Comparison of ENCODE assay signal across 1 cellular context in the genomic region with DNA sequence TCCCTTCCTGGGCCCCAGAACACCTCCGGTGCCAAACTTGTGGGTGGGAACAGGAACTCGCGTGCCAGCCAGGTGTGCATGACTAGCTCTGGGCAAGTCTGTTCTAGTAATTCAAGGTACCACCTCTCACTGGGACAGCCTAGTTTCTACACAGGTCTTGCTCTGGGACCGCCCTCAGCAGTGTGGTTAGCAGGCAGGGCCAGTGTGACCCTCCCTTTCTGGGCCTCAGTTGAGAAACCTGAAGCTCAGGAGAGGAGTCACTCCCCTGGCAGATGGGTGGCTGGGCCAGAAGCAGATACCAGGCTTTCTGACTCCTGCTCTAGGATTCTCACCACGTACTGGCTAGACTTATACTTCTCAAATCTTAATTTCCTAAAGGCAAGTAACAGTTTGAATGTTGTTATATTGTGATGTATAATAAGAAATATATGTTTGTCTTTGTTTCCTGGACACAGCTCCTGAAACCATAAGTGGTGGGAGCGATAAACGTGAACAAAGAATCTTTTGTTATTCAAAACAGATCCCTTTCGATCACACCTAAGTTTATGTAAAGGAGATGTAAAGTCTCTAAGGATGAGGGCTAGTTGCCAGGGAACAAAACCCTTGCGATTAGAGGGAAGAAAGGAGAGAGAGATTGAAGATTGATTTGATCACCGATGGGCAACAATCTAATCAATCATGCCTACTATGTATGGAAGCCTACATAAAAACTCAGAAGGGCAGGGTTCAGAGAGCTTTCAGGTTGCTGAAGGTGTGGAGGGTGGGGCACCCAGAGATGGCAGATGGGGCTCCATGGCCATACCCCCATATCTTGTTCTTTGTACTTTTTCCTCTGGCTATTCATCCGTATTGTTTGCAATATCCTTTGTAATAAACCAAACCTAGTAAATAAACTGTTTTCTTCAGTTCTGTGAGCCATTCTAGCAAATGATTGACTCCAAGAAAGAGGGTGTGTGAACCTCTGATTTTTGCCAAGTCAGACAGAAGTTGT.
TF ChIP-seq lines count a peak whose summit lies in the region.

No MANE protein-coding gene starts in this region.

TF ChIP-seq in WTC11, 78 proteins besides CTCF, POLR2A, EP300 and RAD21 (continued from another document):
- TF ChIP-seq, protein P1, sequence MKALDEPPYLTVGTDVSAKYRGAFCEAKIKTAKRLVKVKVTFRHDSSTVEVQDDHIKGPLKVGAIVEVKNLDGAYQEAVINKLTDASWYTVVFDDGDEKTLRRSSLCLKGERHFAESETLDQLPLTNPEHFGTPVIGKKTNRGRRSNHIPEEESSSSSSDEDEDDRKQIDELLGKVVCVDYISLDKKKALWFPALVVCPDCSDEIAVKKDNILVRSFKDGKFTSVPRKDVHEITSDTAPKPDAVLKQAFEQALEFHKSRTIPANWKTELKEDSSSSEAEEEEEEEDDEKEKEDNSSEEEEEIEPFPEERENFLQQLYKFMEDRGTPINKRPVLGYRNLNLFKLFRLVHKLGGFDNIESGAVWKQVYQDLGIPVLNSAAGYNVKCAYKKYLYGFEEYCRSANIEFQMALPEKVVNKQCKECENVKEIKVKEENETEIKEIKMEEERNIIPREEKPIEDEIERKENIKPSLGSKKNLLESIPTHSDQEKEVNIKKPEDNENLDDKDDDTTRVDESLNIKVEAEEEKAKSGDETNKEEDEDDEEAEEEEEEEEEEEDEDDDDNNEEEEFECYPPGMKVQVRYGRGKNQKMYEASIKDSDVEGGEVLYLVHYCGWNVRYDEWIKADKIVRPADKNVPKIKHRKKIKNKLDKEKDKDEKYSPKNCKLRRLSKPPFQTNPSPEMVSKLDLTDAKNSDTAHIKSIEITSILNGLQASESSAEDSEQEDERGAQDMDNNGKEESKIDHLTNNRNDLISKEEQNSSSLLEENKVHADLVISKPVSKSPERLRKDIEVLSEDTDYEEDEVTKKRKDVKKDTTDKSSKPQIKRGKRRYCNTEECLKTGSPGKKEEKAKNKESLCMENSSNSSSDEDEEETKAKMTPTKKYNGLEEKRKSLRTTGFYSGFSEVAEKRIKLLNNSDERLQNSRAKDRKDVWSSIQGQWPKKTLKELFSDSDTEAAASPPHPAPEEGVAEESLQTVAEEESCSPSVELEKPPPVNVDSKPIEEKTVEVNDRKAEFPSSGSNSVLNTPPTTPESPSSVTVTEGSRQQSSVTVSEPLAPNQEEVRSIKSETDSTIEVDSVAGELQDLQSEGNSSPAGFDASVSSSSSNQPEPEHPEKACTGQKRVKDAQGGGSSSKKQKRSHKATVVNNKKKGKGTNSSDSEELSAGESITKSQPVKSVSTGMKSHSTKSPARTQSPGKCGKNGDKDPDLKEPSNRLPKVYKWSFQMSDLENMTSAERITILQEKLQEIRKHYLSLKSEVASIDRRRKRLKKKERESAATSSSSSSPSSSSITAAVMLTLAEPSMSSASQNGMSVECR (CRISPR knock-in tag; IDR thresholded peaks at IDR 0.05; ENCODE audit: borderline replicate concordance): no peak
- TF ChIP-seq, protein P2, sequence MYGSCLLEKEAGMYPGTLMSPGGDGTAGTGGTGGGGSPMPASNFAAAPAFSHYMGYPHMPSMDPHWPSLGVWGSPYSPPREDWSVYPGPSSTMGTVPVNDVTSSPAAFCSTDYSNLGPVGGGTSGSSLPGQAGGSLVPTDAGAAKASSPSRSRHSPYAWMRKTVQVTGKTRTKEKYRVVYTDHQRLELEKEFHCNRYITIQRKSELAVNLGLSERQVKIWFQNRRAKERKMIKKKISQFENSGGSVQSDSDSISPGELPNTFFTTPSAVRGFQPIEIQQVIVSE (CRISPR knock-in tag; IDR thresholded peaks at IDR 0.05; ENCODE audit: borderline replicate concordance): no peak
